8 cellular contexts compared by ENCODE assay signal in the genomic region with DNA sequence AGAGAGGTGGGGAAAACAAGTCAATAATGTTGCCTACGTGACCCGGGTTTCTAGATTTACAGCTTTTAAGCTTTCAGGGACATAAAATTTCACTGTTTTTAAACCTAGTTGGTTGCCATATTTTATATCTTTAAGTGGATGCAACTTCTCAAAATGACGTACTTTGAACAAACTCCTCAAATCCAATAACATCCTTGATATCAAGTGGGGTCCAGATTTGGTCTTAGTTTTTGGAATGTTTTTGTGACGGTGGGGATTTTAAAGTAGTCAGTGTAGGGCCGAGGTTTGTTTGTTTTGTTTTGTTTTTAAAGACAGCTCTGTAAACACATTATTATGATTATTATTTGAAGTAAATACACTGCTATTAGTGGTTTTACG. TPM values are rescaled to one million over a fixed set of nuclear protein-coding genes. Genes with fewer than 3 reads are reported as not detected.
DNase-seq lines count a peak whose midpoint lies in the region; TF ChIP-seq lines count a peak whose summit lies in the region.

No MANE protein-coding gene starts in this region.

- peak overlapping the region in 3 of 5 experiments; percentile 93 to 99 (median 95) for H3K27ac Mint-ChIP-seq in brain

- H3K4me1 Mint-ChIP-seq in brain = peaks cover 31% of the 10 kb centered on the region

- H3K36me3 ChIP-seq in muscle layer of duodenum (ENCODE audit: control insufficient read depth in 1 of 2, insufficient read depth in 2 of 2, low read length in 2 of 2) = peaks cover 0 to 5% of the 10 kb centered on the region in 2 donors

- H3K27me3 Mint-ChIP-seq in brain = peaks cover 49% of the 10 kb centered on the region

- peaks cover 0 to 5% of the 10 kb centered on the region in 2 donors for H3K4me1 ChIP-seq in muscle layer of duodenum (ENCODE audit: control insufficient read depth in 1 of 2, insufficient read depth in 2 of 2, low read length in 2 of 2)

- peaks cover 10% of the 10 kb centered on the region for H3K36me3 Mint-ChIP-seq in brain

- H3K27ac ChIP-seq in HL-60 (replicated peaks) = peak overlapping the region; percentile 96
- peak overlapping the region; percentile 91 for H3K27ac ChIP-seq in muscle layer of duodenum (ENCODE audit: low read length)

- CTCF ChIA-PET in AG04449 (lab: Yijun Ruan, JAX) = interaction anchor here (3.0 to 4.1 kb wide), 2 partner anchors 10 to 220 kb away, joined by 17 to 23 read pairs; partner anchors contain the start of gene FAF1

- TF ChIP-seq CTCF in AG04449 (IDR thresholded peaks at IDR 0.05; ENCODE audit: insufficient read depth, low read length, missing control alignments) (no peak), HL-60 (IDR thresholded peaks at IDR 0.05; ENCODE audit: insufficient read depth, low read length) (no peak), brain (conservative IDR thresholded peaks at IDR 0.05) (no peak)

- DNase-seq in AG04449 (ENCODE audit: low read depth, low spot score) (no peak), HL-60 (ENCODE audit: low read depth in 1 of 2, low spot score in 1 of 2) (no peak), AG08396 (ENCODE audit: low spot score) (no peak), NOMO-1 treated with DMSO at 0.1 percent for 48 hours (lab: John Stamatoyannopoulos, UW; ENCODE audit: unreplicated experiment) (no peak), NOMO-1 (lab: John Stamatoyannopoulos, UW; ENCODE audit: unreplicated experiment in 2 of 2) (no peak)
- DNase-seq in activated effector memory CD4-positive, alpha-beta T cell treated with anti-CD3 and anti-CD28 coated beads, Interleukin-2, amount 50 U/mL, for 16 hours = no peak

- H3K9me3 ChIP-seq in muscle layer of duodenum (ENCODE audit: control insufficient read depth in 1 of 2, low read length in 2 of 2) = no peaks in the 10 kb centered on the region

- peak overlapping the region; percentile 88 to 99 (median 97) for H3K4me3 Mint-ChIP-seq in brain

- POLR2A ChIA-PET in AG04449 (lab: Yijun Ruan, JAX) = interaction anchor here (0.9 kb wide), 1 partner anchor 10 kb away, joined by 4 read pairs; the partner anchor contains the start of gene FAF1

- H3K4me3 ChIP-seq in AG04449 (ENCODE audit: low read depth, low read length) (peak overlapping the region; percentile 83), HL-60 (replicated peaks; ENCODE audit: insufficient read depth, low read length) (peak overlapping the region; percentile 66), muscle layer of duodenum (ENCODE audit: low read depth in 1 of 2, low read length in 2 of 2) (peak overlapping the region; percentile 86 to 91)

- no peaks in the 10 kb centered on the region for H3K9me3 Mint-ChIP-seq in brain

- H3K27me3 ChIP-seq in HL-60 (ENCODE audit: insufficient read depth, poor library complexity, severe bottlenecking) = no peaks in the 10 kb centered on the region
- H3K27me3 ChIP-seq in muscle layer of duodenum (ENCODE audit: low read depth, low read length) = no peaks in the 10 kb centered on the region

RNA-seq across cellular contexts. Expression of gene CDKN2C, which starts 0.5 kb away (rescaled TPM):
- 251 TPM for polyA plus RNA-seq in brain (ENCODE audit: insufficient read depth, low read depth, low replicate concordance)

RNA-seq across cellular contexts. Expression of gene FAF1, which starts 10.4 kb away (rescaled TPM):
- polyA plus RNA-seq in brain (ENCODE audit: insufficient read depth, low read depth, low replicate concordance) = 120 TPM
